Comparison of ENCODE assay signal across 27 cellular contexts in the genomic region with DNA sequence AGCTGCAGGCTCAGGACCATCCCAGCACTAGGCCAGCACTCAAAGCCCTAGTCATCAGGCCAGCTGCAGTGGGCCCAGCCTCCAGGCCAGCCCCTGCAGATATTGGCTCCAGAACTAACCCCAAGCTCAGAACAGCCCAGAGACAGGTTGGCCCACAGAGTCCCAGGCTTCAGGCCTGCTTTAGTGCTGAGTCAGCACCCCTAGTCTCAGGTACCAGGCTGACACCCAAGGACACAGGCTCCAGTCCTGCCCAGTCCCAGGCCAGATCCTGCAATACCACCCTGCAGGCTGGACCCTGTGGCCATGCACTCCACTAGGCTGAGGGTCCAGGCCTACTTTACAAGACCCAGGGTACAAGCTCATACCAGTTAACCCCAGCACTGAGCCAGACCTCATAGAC.
"Had no signal": no experiment of that assay in that cellular context is flagged by ENCODE, and none has a peak within 500 bp of the region (broad histone marks: within the 10 kb centered on the region; RNA-seq: fewer than 3 reads in every experiment).

No MANE protein-coding gene starts in this region.

- H3K36me3 ChIP-seq: gastrocnemius medialis, heart left ventricle, left lung, pancreas, right lobe of liver, tibial artery, upper lobe of left lung, uterus had no signal

- DNase-seq: dorsolateral prefrontal cortex; effector CD4-positive, alpha-beta T cell; gastrocnemius medialis; left cardiac atrium; left lung; mammary epithelial cell; naive thymus-derived CD8-positive, alpha-beta T cell; nephron progenitor cell; occipital lobe; retina; right lobe of liver; stimulated activated CD4-positive, alpha-beta T cell treated with anti-CD3 and anti-CD28 coated beads, Interleukin-12 subunit alpha, Interleukin-12 subunit beta, amount 100 ng/mL, for 4 hours; stimulated activated CD4-positive, alpha-beta T cell treated with anti-CD3 and anti-CD28 coated beads, Interleukin-1b, Interleukin-23, amount 100 ng/mL, for 48 hours; stimulated activated CD4-positive, alpha-beta T cell treated with anti-CD3 and anti-CD28 coated beads, Interleukin-4, amount 100 ng/mL, for 1 hour; stimulated activated naive CD8-positive, alpha-beta T cell treated with anti-CD3 and anti-CD28 coated beads, Interleukin-15, Interleukin-2, amounts not matched to agents 100 U/mL and 50 U/mL, for 24 hours; substantia nigra; testis; tibial artery; uterus had no signal

- H3K27ac ChIP-seq: dorsolateral prefrontal cortex, gastrocnemius medialis, heart left ventricle, hepatocyte, left lung, pancreas, right lobe of liver, testis, tibial artery, upper lobe of left lung, uterus had no signal

- H2AFZ ChIP-seq: hepatocyte had no signal

- FAIRE-seq: colon, islet of Langerhans, pancreas had no signal

- H3K4me3 ChIP-seq: dorsolateral prefrontal cortex, gastrocnemius medialis, heart left ventricle, hepatocyte, left lung, pancreas, right lobe of liver, smooth muscle cell, testis, tibial artery, upper lobe of left lung, uterus had no signal

- H3K79me2 ChIP-seq: hepatocyte had no signal

- H3K9me3 ChIP-seq: gastrocnemius medialis, pancreas, right lobe of liver, testis, uterus had no signal

- ATAC-seq: gastrocnemius medialis; left cardiac atrium; left lung; naive thymus-derived CD8-positive, alpha-beta T cell; pancreas; stimulated activated memory B cell treated with anti-CD40 and anti-IgM and Interleukin-4, amounts not matched to agents 10 μg/mL and 1 μg/mL and 100 μg/mL, for 72 hours; stimulated activated naive CD8-positive, alpha-beta T cell treated with anti-CD3 and anti-CD28 coated beads, Interleukin-15, Interleukin-2, amounts not matched to agents 100 U/mL and 50 U/mL, for 24 hours had no signal

- H3K4me1 ChIP-seq: gastrocnemius medialis, heart left ventricle, left lung, pancreas, right lobe of liver, testis, tibial artery, upper lobe of left lung had no signal

- H3K4me2 ChIP-seq: hepatocyte, smooth muscle cell had no signal

- H3K27me3 ChIP-seq: dorsolateral prefrontal cortex, gastrocnemius medialis, heart left ventricle, hepatocyte, left lung, pancreas, right lobe of liver, testis, tibial artery, upper lobe of left lung, uterus had no signal
